In the genomic region with DNA sequence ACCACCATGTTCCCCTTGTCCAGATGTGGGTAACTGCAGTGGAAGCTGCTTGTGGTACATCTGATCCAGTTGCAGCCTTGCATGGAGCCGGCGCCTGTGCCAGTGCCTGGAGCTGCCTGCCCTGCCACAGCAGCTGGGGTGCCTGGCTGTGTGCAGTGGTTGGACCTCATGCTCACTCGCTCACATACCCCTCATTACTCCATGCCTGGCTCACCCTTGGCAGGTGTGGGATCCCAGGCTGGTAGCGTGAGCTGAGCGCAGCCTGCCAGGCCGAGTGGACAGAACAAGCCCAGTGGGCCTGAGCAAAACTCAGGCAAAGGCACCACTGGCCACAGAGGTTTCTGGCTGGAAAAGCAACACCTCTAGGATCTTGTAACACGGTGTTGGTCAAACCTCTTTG, we compare ENCODE assay signal across 26 cellular contexts. TPM values are rescaled to one million over a fixed set of nuclear protein-coding genes. Genes with fewer than 3 reads are reported as not detected.
"Had no signal": no experiment of that assay in that cellular context is flagged by ENCODE, and none has a peak within 500 bp of the region (broad histone marks: within the 10 kb centered on the region; RNA-seq: fewer than 3 reads in every experiment).

No MANE protein-coding gene starts in this region.

- H3K27me3 ChIP-seq: esophagus squamous epithelium, gastrocnemius medialis, heart right ventricle, left lung had no signal

- ATAC-seq: effector memory CD8-positive, alpha-beta T cell; esophagus mucosa; gastrocnemius medialis; left lung; left ventricle myocardium superior had no signal

- H3K4me3 ChIP-seq: coronary artery, esophagus squamous epithelium, gastrocnemius medialis, heart right ventricle, left lung, lower lobe of right lung had no signal

- H3K27ac Mint-ChIP-seq: effector memory CD8-positive, alpha-beta T cell; endodermal cell; memory B cell had no signal

- H3K9me3 ChIP-seq: gastrocnemius medialis had no signal

- H3K4me1 Mint-ChIP-seq: endodermal cell, memory B cell had no signal

- H3K4me3 Mint-ChIP-seq: effector memory CD8-positive, alpha-beta T cell; endodermal cell; memory B cell had no signal

- DNase-seq: dermis blood vessel endothelial cell; effector CD8-positive, alpha-beta T cell; effector memory CD8-positive, alpha-beta T cell; endodermal cell; erythroblast; esophagus squamous epithelium; foreskin fibroblast; foreskin melanocyte; gastrocnemius medialis; glutamatergic neuron; head of caudate nucleus; heart right ventricle; hippocampal formation; kidney; kidney glomerular epithelial cell; left lung; left ventricle myocardium superior; lower lobe of right lung; mammary epithelial cell; mesendoderm; midbrain had no signal

- H3K27ac ChIP-seq: coronary artery, esophagus squamous epithelium, gastrocnemius medialis, heart right ventricle, left lung, lower lobe of right lung had no signal

- H3K4me1 ChIP-seq: esophagus squamous epithelium, left lung, lower lobe of right lung had no signal

RNA-seq across cellular contexts. Expression of a gene that starts 35.7 kb away (rescaled TPM):
- total RNA-seq: dermis blood vessel endothelial cell, endodermal cell, esophagus mucosa, esophagus squamous epithelium, glomerular endothelial cell, kidney, mammary epithelial cell, mucosa of gallbladder had no signal
